ENCODE assay signal across 21 cellular contexts in the genomic region with DNA sequence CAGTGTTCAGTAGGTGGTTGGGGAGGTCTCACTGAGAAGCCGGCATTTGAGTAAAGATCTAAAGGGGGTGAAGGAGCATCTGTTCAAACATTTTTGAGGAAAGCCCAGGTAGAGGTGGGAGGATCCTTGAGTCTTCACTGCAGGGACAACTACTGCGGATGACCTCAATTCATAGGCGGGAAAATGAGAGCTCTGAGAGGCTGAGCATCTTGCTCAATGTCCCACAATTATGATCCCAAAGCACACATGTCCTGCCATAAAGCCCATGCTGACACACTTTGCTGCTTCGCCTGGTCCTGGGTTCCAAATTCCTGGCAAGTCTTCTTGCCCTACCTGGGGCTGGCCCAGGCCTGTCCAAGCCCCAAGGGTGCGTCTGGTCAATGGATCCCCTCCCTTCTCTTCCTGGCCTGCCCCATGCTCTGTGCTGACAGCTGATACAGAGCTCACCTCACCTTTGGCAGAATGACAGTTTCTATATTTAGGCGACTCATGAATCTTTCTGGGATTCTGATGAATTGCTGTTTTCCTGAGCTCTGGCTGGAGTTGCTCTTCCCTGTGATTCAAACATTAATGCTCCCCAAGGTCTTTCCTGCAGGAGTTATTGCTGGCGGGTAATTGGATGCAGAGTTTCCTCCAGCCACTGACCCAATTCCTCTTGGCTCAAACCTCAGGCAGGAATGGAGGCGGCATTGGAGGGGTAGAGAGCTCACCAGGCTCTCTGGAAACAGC.
A peak's percentile ranks its signal among the peaks of the same experiment; 100 is the strongest.
DNase-seq lines count a peak whose midpoint lies in the region; ATAC-seq and TF ChIP-seq lines count a peak whose summit lies in the region.
"Had no signal": no experiment of that assay in that cellular context is flagged by ENCODE, and none has a peak within 500 bp of the region (broad histone marks: within the 10 kb centered on the region; RNA-seq: fewer than 3 reads in every experiment).

No MANE protein-coding gene starts in this region.

- H3K9me3 Mint-ChIP-seq in CD4-positive, alpha-beta T cell = no peaks in the 10 kb centered on the region
- H3K9me3 Mint-ChIP-seq: activated naive CD4-positive, alpha-beta T cell treated with anti-CD3 and anti-CD28 coated beads for 36 hours; activated T-cell treated with anti-CD3 and anti-CD28 coated beads, Interleukin-2, amount 50 U/mL, for 24 hours; effector memory CD8-positive, alpha-beta T cell had no signal

- TF ChIP-seq CTCF in adrenal gland (IDR thresholded peaks at IDR 0.05) (no peak), gastroesophageal sphincter (IDR thresholded peaks at IDR 0.05) (no peak), psoas muscle (IDR thresholded peaks at IDR 0.05) (no peak), GM13976 (IDR thresholded peaks at IDR 0.05; ENCODE audit: borderline replicate concordance, control extremely low read depth, extremely low read depth, insufficient read depth, missing control alignments) (no peak)
- TF ChIP-seq CTCF in CD4-positive, alpha-beta T cell (IDR thresholded peaks at IDR 0.05) = no peak

- DNase-seq in GM04503 (ENCODE audit: low read depth) = peak; percentile 11
- peak; percentile 21 to 72 (median 42) for DNase-seq in adrenal gland
- DNase-seq in psoas muscle = no peak
- DNase-seq in cortex of kidney (lab: John Stamatoyannopoulos, UW) = no peak
- no peak for DNase-seq in CD4-positive, alpha-beta T cell
- no peak for DNase-seq in GM13976 (ENCODE audit: low spot score)
- DNase-seq: activated CD4-positive, CD25-positive, alpha-beta regulatory T cell treated with anti-CD3 and anti-CD28 coated beads, Interleukin-2, amount 50 U/mL, for 72 hours; activated naive CD4-positive, alpha-beta T cell treated with anti-CD3 and anti-CD28 coated beads for 36 hours; activated T-cell treated with anti-CD3 and anti-CD28 coated beads, Interleukin-2, amount 50 U/mL, for 24 hours; anterior cingulate cortex; Caco-2; effector memory CD8-positive, alpha-beta T cell; islet precursor cell; mesenchymal stem cell; naive B cell; NCI-H1105 treated with DMSO at 0.1 percent for 48 hours; pancreas; RPMI8226; stimulated activated naive CD4-positive, alpha-beta T cell; tibial artery had no signal

- H3K9me3 ChIP-seq in adrenal gland (replicated peaks in 1 of 3) (no peaks in the 10 kb centered on the region), gastroesophageal sphincter (no peaks in the 10 kb centered on the region), psoas muscle (no peaks in the 10 kb centered on the region)
- no peaks in the 10 kb centered on the region for H3K9me3 ChIP-seq in CD4-positive, alpha-beta T cell (ENCODE audit: control insufficient read depth, low read length)
- H3K9me3 ChIP-seq: Caco-2, pancreas, tibial artery had no signal

- H3K27me3 ChIP-seq in adrenal gland = no peaks in the 10 kb centered on the region
- peaks cover 12% of the 10 kb centered on the region for H3K27me3 ChIP-seq in gastroesophageal sphincter
- no peaks in the 10 kb centered on the region for H3K27me3 ChIP-seq in psoas muscle (ENCODE audit: insufficient read depth in 3 of 3, low read length in 2 of 3)
- H3K27me3 ChIP-seq in CD4-positive, alpha-beta T cell (ENCODE audit: control insufficient read depth, insufficient read depth, low read length) = no peaks in the 10 kb centered on the region
- H3K27me3 ChIP-seq: pancreas had no signal

- H3K4me1 Mint-ChIP-seq in CD4-positive, alpha-beta T cell (ENCODE audit: low read depth) = no peaks in the 10 kb centered on the region
- H3K4me1 Mint-ChIP-seq: naive B cell had no signal

- WGBS in adrenal gland, 4 donors = 43 to 54% (median 47%) methylated on average over 8 of the region's 8 CpGs
- 59 to 67% methylated on average over 6 of the region's 8 CpGs for WGBS in gastroesophageal sphincter (ENCODE audit: low coverage in 1 of 2), 2 donors
- WGBS in psoas muscle, 3 donors = 31 to 48% (median 32%) methylated on average over 8 of the region's 8 CpGs

- no peaks in the 10 kb centered on the region for H3K36me3 ChIP-seq in adrenal gland (replicated peaks in 1 of 2)
- H3K36me3 ChIP-seq in gastroesophageal sphincter = no peaks in the 10 kb centered on the region
- H3K36me3 ChIP-seq in psoas muscle (ENCODE audit: insufficient read depth in 1 of 2, low read depth in 1 of 2) = no peaks in the 10 kb centered on the region
- H3K36me3 ChIP-seq: pancreas, tibial artery had no signal

- no peak overlapping the region for H3K4me3 ChIP-seq in adrenal gland
- no peak overlapping the region for H3K4me3 ChIP-seq in gastroesophageal sphincter
- H3K4me3 ChIP-seq in psoas muscle = no peak overlapping the region
- H3K4me3 ChIP-seq: pancreas, tibial artery had no signal

- H3K27ac ChIP-seq in adrenal gland = peak overlapping the region in 1 of 5 donors; percentile 59
- H3K27ac ChIP-seq in gastroesophageal sphincter = no peak overlapping the region
- H3K27ac ChIP-seq in psoas muscle = no peak overlapping the region
- no peak overlapping the region for H3K27ac ChIP-seq in CD4-positive, alpha-beta T cell (ENCODE audit: low read depth, low read length)
- H3K27ac ChIP-seq: pancreas, tibial artery had no signal

- intact Hi-C loops in adrenal gland (cut with DNase I) (no loop called here), psoas muscle (cut with DNase I) (no loop called here)
- intact Hi-C loops in CD4-positive, alpha-beta T cell (cut with DNase I, micrococcal nuclease) = no loop called here

- no peak overlapping the region for H3K27ac Mint-ChIP-seq in CD4-positive, alpha-beta T cell
- H3K27ac Mint-ChIP-seq: activated naive CD4-positive, alpha-beta T cell treated with anti-CD3 and anti-CD28 coated beads for 36 hours; activated T-cell treated with anti-CD3 and anti-CD28 coated beads, Interleukin-2, amount 50 U/mL, for 24 hours; effector memory CD8-positive, alpha-beta T cell; naive B cell had no signal

- H3K4me3 Mint-ChIP-seq in CD4-positive, alpha-beta T cell = no peak overlapping the region
- H3K4me3 Mint-ChIP-seq: activated naive CD4-positive, alpha-beta T cell treated with anti-CD3 and anti-CD28 coated beads for 36 hours; activated T-cell treated with anti-CD3 and anti-CD28 coated beads, Interleukin-2, amount 50 U/mL, for 24 hours; effector memory CD8-positive, alpha-beta T cell; naive B cell had no signal

- ATAC-seq in gastroesophageal sphincter (peak; percentile 36), psoas muscle (peak; percentile 84 to 94 (median 90))
- ATAC-seq in CD4-positive, alpha-beta T cell (ENCODE audit: poor library complexity) = no peak
- ATAC-seq: effector memory CD8-positive, alpha-beta T cell had no signal

- no peak for TF ChIP-seq EP300 in gastroesophageal sphincter (IDR thresholded peaks at IDR 0.05)

- CTCF ChIA-PET in CD4-positive, alpha-beta T cell (lab: Charles Lee) = no interaction called here

- peaks cover 37% of the 10 kb centered on the region for H3K27me3 Mint-ChIP-seq in CD4-positive, alpha-beta T cell

- H3K36me3 Mint-ChIP-seq in CD4-positive, alpha-beta T cell (ENCODE audit: low read depth) = no peaks in the 10 kb centered on the region
- H3K36me3 Mint-ChIP-seq: naive B cell had no signal

- POLR2A ChIA-PET in CD4-positive, alpha-beta T cell (lab: Charles Lee) = no interaction called here

- peaks cover 5 to 8% of the 10 kb centered on the region in 2 donors for H3K4me1 ChIP-seq in adrenal gland (replicated peaks in 1 of 2)
- H3K4me1 ChIP-seq in gastroesophageal sphincter = peaks cover 0 to 14% (median 0%) of the 10 kb centered on the region in 3 donors
- H3K4me1 ChIP-seq in psoas muscle = peaks cover 7% of the 10 kb centered on the region
- H3K4me1 ChIP-seq: Caco-2, pancreas had no signal

- TF ChIP-seq POLR2A in adrenal gland (IDR thresholded peaks at IDR 0.05) (no peak), gastroesophageal sphincter (IDR thresholded peaks at IDR 0.05) (no peak)

- in situ Hi-C loops in GM13976 (cut with MboI; ENCODE audit: low sequenced_read_pairs, unreplicated experiment) = no loop called here

Comparison
In these comparisons a context has a peak if more than half of its experiments do, and no peak if none do; other contexts are left out.
1. DNase-seq: peak in GM04503 (single experiment) and adrenal gland (7 of 7); none in psoas muscle (0 of 2), cortex of kidney (single experiment), CD4-positive, alpha-beta T cell (0 of 10) and GM13976 (single experiment).